In genomic region chr15:38299216-38299615, GRCh38 we compare ENCODE assay signal across 22 cellular contexts. TPM values are rescaled to one million over a fixed set of nuclear protein-coding genes. Genes with fewer than 3 reads are reported as not detected.
DNase-seq lines count a peak whose midpoint lies in the region; ATAC-seq and TF ChIP-seq lines count a peak whose summit lies in the region.
"Had no signal": no experiment of that assay in that cellular context is flagged by ENCODE, and none has a peak within 500 bp of the region (broad histone marks: within the 10 kb centered on the region; RNA-seq: fewer than 3 reads in every experiment).

No MANE protein-coding gene starts in this region.

- TF ChIP-seq RAD21 in SK-N-SH (IDR thresholded peaks at IDR 0.05; ENCODE audit: low read length), result no peak

- H3K4me1 ChIP-seq in mammary epithelial cell (ENCODE audit: insufficient read depth, low read length), result no peaks in the 10 kb centered on the region
- H3K4me1 ChIP-seq in SK-N-SH (ENCODE audit: control insufficient read depth in 1 of 2, insufficient read depth in 2 of 2, low read depth in 1 of 2, low read length in 1 of 2), result peaks cover 0 to 16% of the 10 kb centered on the region in 2 experiments; a peak in 2 of 4 replicates
- peaks cover 0 to 16% (median 0%) of the 10 kb centered on the region in 3 donors for H3K4me1 ChIP-seq in gastroesophageal sphincter

- H3K9me3 Mint-ChIP-seq in MCF 10A (ENCODE audit: unreplicated experiment) (no peaks in the 10 kb centered on the region), WTC11 (no peaks in the 10 kb centered on the region), endothelial cell (ENCODE audit: unreplicated experiment) (no peaks in the 10 kb centered on the region)
- H3K9me3 Mint-ChIP-seq: activated naive CD8-positive, alpha-beta T cell treated with anti-CD3 and anti-CD28 coated beads for 36 hours; CD4-positive, CD25-positive, alpha-beta regulatory T cell had no signal

- H3K27ac ChIP-seq in mammary epithelial cell (ENCODE audit: insufficient read depth, low read depth, low read length), result no peak overlapping the region
- no peak overlapping the region for H3K27ac ChIP-seq in SK-N-SH (ENCODE audit: low read depth in 2 of 2, low read length in 1 of 2)
- H3K27ac ChIP-seq in gastroesophageal sphincter, result no peak overlapping the region
- H3K27ac ChIP-seq: 22Rv1, pancreas, PC-9 had no signal

- H3F3A ChIP-seq in SK-N-SH (replicated peaks; ENCODE audit: insufficient read depth), result peaks cover 17% of the 10 kb centered on the region

- H4K20me1 ChIP-seq in mammary epithelial cell (ENCODE audit: insufficient read depth, low read length) (peaks cover 4% of the 10 kb centered on the region), SK-N-SH (ENCODE audit: insufficient read depth) (peaks cover 63% of the 10 kb centered on the region)

- TF ChIP-seq CTCF in MCF 10A (IDR thresholded peaks at IDR 0.05; ENCODE audit: unreplicated experiment) (no peak), mammary epithelial cell (conservative IDR thresholded peaks at IDR 0.05 in 1 of 2, IDR thresholded peaks at IDR 0.05 in 1 of 2; ENCODE audit: extremely low read depth in 1 of 2, insufficient read depth in 1 of 2, low read depth in 1 of 2, low read length in 2 of 2) (no peak), WTC11 (IDR thresholded peaks at IDR 0.05) (no peak), foreskin fibroblast (IDR thresholded peaks at IDR 0.05; ENCODE audit: low read depth, low read length) (no peak), endothelial cell (IDR thresholded peaks at IDR 0.05; ENCODE audit: unreplicated experiment) (no peak), SK-N-SH (IDR thresholded peaks at IDR 0.05) (no peak), gastroesophageal sphincter (IDR thresholded peaks at IDR 0.05) (no peak)

- H3K4me2 ChIP-seq in mammary epithelial cell (ENCODE audit: insufficient read depth, low read depth, low read length) (no peak overlapping the region), SK-N-SH (no peak overlapping the region)
- H3K4me2 ChIP-seq: PC-9 had no signal

- H3K9ac ChIP-seq in mammary epithelial cell (ENCODE audit: insufficient read depth, low read length) (no peak overlapping the region), SK-N-SH (no peak overlapping the region)

- H3K4me3 ChIP-seq in mammary epithelial cell (replicated peaks in 1 of 3; ENCODE audit: insufficient read depth in 1 of 3, low read depth in 2 of 3, low read length in 3 of 3) (no peak overlapping the region), foreskin fibroblast (ENCODE audit: low read depth in 1 of 2, low read length in 2 of 2) (no peak overlapping the region), SK-N-SH (ENCODE audit: low read depth in 2 of 2, low read length in 1 of 2) (no peak overlapping the region), gastroesophageal sphincter (no peak overlapping the region)
- H3K4me3 ChIP-seq: lung, pancreas, PC-9 had no signal

- TF ChIP-seq EP300 in SK-N-SH (IDR thresholded peaks at IDR 0.05; ENCODE audit: borderline replicate concordance in 1 of 2, low read depth in 1 of 2, low read length in 1 of 2) (no peak), gastroesophageal sphincter (IDR thresholded peaks at IDR 0.05) (no peak)

- peaks cover 20% of the 10 kb centered on the region for H3K36me3 Mint-ChIP-seq in MCF 10A (ENCODE audit: insufficient read depth, unreplicated experiment)
- peaks cover 12% of the 10 kb centered on the region for H3K36me3 Mint-ChIP-seq in WTC11
- H3K36me3 Mint-ChIP-seq in endothelial cell (ENCODE audit: low read depth, unreplicated experiment), result no peaks in the 10 kb centered on the region
- H3K36me3 Mint-ChIP-seq: CD4-positive, CD25-positive, alpha-beta regulatory T cell; naive thymus-derived CD4-positive, alpha-beta T cell had no signal

- H3K27me3 Mint-ChIP-seq in MCF 10A (ENCODE audit: insufficient read depth, unreplicated experiment) (no peaks in the 10 kb centered on the region), WTC11 (ENCODE audit: low read depth) (no peaks in the 10 kb centered on the region), endothelial cell (ENCODE audit: unreplicated experiment) (peaks cover 1% of the 10 kb centered on the region)

- no peaks in the 10 kb centered on the region for H3K27me3 ChIP-seq in mammary epithelial cell (ENCODE audit: insufficient read depth, low read length)
- H3K27me3 ChIP-seq in SK-N-SH (ENCODE audit: insufficient read depth), result no peaks in the 10 kb centered on the region
- H3K27me3 ChIP-seq in gastroesophageal sphincter, result no peaks in the 10 kb centered on the region
- H3K27me3 ChIP-seq: pancreas had no signal

- intact Hi-C loops in MCF 10A (cut with micrococcal nuclease) (no loop called here), mammary epithelial cell (cut with micrococcal nuclease) (no loop called here)

- H3K36me3 ChIP-seq in mammary epithelial cell (ENCODE audit: insufficient read depth, low read length), result no peaks in the 10 kb centered on the region
- H3K36me3 ChIP-seq in SK-N-SH (replicated peaks in 1 of 2; ENCODE audit: control insufficient read depth in 1 of 2, insufficient read depth in 2 of 2, low read length in 1 of 2), result peaks cover 20 to 44% of the 10 kb centered on the region in 2 experiments
- H3K36me3 ChIP-seq in gastroesophageal sphincter, result no peaks in the 10 kb centered on the region
- H3K36me3 ChIP-seq: pancreas had no signal

- no peak overlapping the region for H2AFZ ChIP-seq in mammary epithelial cell (ENCODE audit: low read depth, low read length)
- no peak overlapping the region for H2AFZ ChIP-seq in SK-N-SH (ENCODE audit: low read depth)
- H2AFZ ChIP-seq: PC-9 had no signal

- no peak for ATAC-seq in WTC11
- no peak for ATAC-seq in gastroesophageal sphincter
- ATAC-seq: naive thymus-derived CD4-positive, alpha-beta T cell; pancreas had no signal

- H3K4me3 Mint-ChIP-seq in MCF 10A (ENCODE audit: unreplicated experiment) (no peak overlapping the region), WTC11 (no peak overlapping the region), endothelial cell (ENCODE audit: unreplicated experiment) (no peak overlapping the region)
- H3K4me3 Mint-ChIP-seq: activated naive CD8-positive, alpha-beta T cell treated with anti-CD3 and anti-CD28 coated beads for 36 hours; CD4-positive, CD25-positive, alpha-beta regulatory T cell; naive thymus-derived CD4-positive, alpha-beta T cell had no signal

- CTCF ChIA-PET in MCF 10A (lab: Yijun Ruan, JAX) (interaction anchor here (0.7 to 1.4 kb wide), 3 partner anchors 15 to 26 kb away, joined by 3 read pairs; no protein-coding TSS in a partner anchor), mammary epithelial cell (lab: Charles Lee; ENCODE audit: low non-redundant PET) (no interaction called here), WTC11 (lab: Charles Lee) (interaction anchor here (0.6 kb wide), 1 partner anchor 1307 kb away, joined by 5 read pairs; no protein-coding TSS in a partner anchor), SK-N-SH (lab: Yijun Ruan, JAX) (no interaction called here)

- peak overlapping the region; percentile 49 for H3K27ac Mint-ChIP-seq in MCF 10A (ENCODE audit: low read depth, unreplicated experiment)
- peak overlapping the region; percentile 47; the same call in 1 of the 2 replicates for H3K27ac Mint-ChIP-seq in WTC11
- no peak overlapping the region for H3K27ac Mint-ChIP-seq in endothelial cell (ENCODE audit: unreplicated experiment)
- H3K27ac Mint-ChIP-seq: activated naive CD8-positive, alpha-beta T cell treated with anti-CD3 and anti-CD28 coated beads for 36 hours; CD4-positive, CD25-positive, alpha-beta regulatory T cell; naive thymus-derived CD4-positive, alpha-beta T cell had no signal

- no peaks in the 10 kb centered on the region for H3K9me2 ChIP-seq in SK-N-SH

- WGBS in mammary epithelial cell (ENCODE audit: low coverage, missing lambda C conversion rate), result 100% methylated on average over 6 of the region's 6 CpGs
- WGBS in SK-N-SH (ENCODE audit: low lambda C conversion rate), result 93% methylated on average over 6 of the region's 6 CpGs
- WGBS in gastroesophageal sphincter (ENCODE audit: low coverage in 1 of 2), 2 donors, result 67 to 93% methylated on average over 2 to 6 of the region's 6 CpGs

- H3K79me2 ChIP-seq in mammary epithelial cell (ENCODE audit: insufficient read depth, low read length) (peaks cover 69% of the 10 kb centered on the region), SK-N-SH (ENCODE audit: insufficient read depth) (peaks cover 98% of the 10 kb centered on the region)

- dilution Hi-C loops in mammary epithelial cell (cut with HindIII; ENCODE audit: low sequenced_read_pairs), result no loop called here

- no TSS peak for BruUV-seq in MCF 10A (replicated peaks; lab: Mats Ljungman, UMichigan)
- BruUV-seq in mammary epithelial cell (replicated peaks; lab: Mats Ljungman, UMichigan), result no TSS peak

- DNase-seq in MCF 10A (ENCODE audit: unreplicated experiment) (peak; percentile 37), mammary epithelial cell (no peak), WTC11 (ENCODE audit: low spot score) (no peak), foreskin fibroblast (peak; percentile 69 to 77), endothelial cell (ENCODE audit: low spot score) (no peak), SK-N-SH (no peak), DMS79 (lab: John Stamatoyannopoulos, UW) (no peak)
- DNase-seq: activated CD4-positive, alpha-beta T cell treated with anti-CD3 and anti-CD28 coated beads for 1 hour; activated naive CD8-positive, alpha-beta T cell treated with anti-CD3 and anti-CD28 coated beads for 36 hours; CD4-positive, CD25-positive, alpha-beta regulatory T cell; DMS79 treated with DMSO at 0.1 percent for 48 hours; erythroblast; Karpas-422; naive thymus-derived CD4-positive, alpha-beta T cell; NCI-H1417; NCI-H748 treated with DMSO at 0.1 percent for 48 hours; pancreas; PC-9; stimulated activated CD4-positive, alpha-beta T cell treated with anti-CD3 and anti-CD28 coated beads, Interleukin-4, amount 100 ng/mL, for 4 hours had no signal

- no peak for TF ChIP-seq POLR2A in gastroesophageal sphincter (IDR thresholded peaks at IDR 0.05)

- no peaks in the 10 kb centered on the region for H3K9me3 ChIP-seq in mammary epithelial cell (replicated peaks; ENCODE audit: insufficient read depth, low read length)
- H3K9me3 ChIP-seq in SK-N-SH, result no peaks in the 10 kb centered on the region
- no peaks in the 10 kb centered on the region for H3K9me3 ChIP-seq in gastroesophageal sphincter
- H3K9me3 ChIP-seq: pancreas had no signal

- H3K4me1 Mint-ChIP-seq in MCF 10A (ENCODE audit: insufficient read depth, unreplicated experiment) (peaks cover 21% of the 10 kb centered on the region), WTC11 (peaks cover 44% of the 10 kb centered on the region), endothelial cell (ENCODE audit: unreplicated experiment) (no peaks in the 10 kb centered on the region)
- H3K4me1 Mint-ChIP-seq: CD4-positive, CD25-positive, alpha-beta regulatory T cell had no signal

- POLR2A ChIA-PET in MCF 10A (lab: Yijun Ruan, JAX), result interaction anchor here (0.6 to 3.4 kb wide), 6 partner anchors 14 to 793 kb away, joined by 3 to 18 read pairs (median 6); partner anchors contain the start of gene SPRED1
- POLR2A ChIA-PET in WTC11 (lab: Charles Lee), result no interaction called here
- POLR2A ChIA-PET in SK-N-SH (lab: Yijun Ruan, JAX), result no interaction called here

- in situ Hi-C loops in mammary epithelial cell (cut with MboI; ENCODE audit: low sequenced_read_pairs in 2 of 2), result no loop called here

RNA-seq across cellular contexts. Expression of gene SPRED1, which starts 46.6 kb away (rescaled TPM):
- total RNA-seq in MCF 10A (2022), result 26.4 and 28.1 TPM in 2 replicates
- 10 to 100 TPM; 25.7 to 47.7 TPM for total RNA-seq in mammary epithelial cell
- polyA plus RNA-seq in mammary epithelial cell, result 6.8 TPM
- polyA minus RNA-seq in mammary epithelial cell, result 19.6 TPM
- 35.9 to 37.1 TPM (median 36.1 TPM) in 3 replicates for total RNA-seq in WTC11 (2021)
- total RNA-seq in endothelial cell (ENCODE audit: unreplicated experiment), result 29.3 TPM
- 4.3 and 4.4 TPM in 2 replicates for polyA plus RNA-seq in SK-N-SH (2012; rRNA removed)
- polyA plus RNA-seq in SK-N-SH (2012; cell fraction: cytosol; rRNA removed), result 6.6 and 7.7 TPM in 2 replicates
- 2.8 and 6.0 TPM in 2 replicates for polyA plus RNA-seq in SK-N-SH (2012; cell fraction: nucleus; rRNA removed)
- total RNA-seq in gastroesophageal sphincter, result 10 to 100 TPM; 11.8 to 30.0 (median 19.7) TPM
- total RNA-seq: CD4-positive, CD25-positive, alpha-beta regulatory T cell had no signal
- polyA plus RNA-seq: naive thymus-derived CD4-positive, alpha-beta T cell had no signal

Comparison
In these comparisons a context has a peak if more than half of its experiments do, and no peak if none do; other contexts are left out.
1. DNase-seq: peak in MCF 10A (single experiment) and foreskin fibroblast (2 of 2); none in mammary epithelial cell (single experiment), WTC11 (single experiment), endothelial cell (single experiment), SK-N-SH (single experiment) and DMS79 (single experiment).
2. CTCF ChIA-PET loops: an anchor here in MCF 10A (0.7 to 1.4 kb wide) and WTC11 (0.6 kb wide); none called in mammary epithelial cell and SK-N-SH.